Comparison of ENCODE assay signal across 7 cellular contexts in genomic region chr11:95230054-95231034, GRCh38. TPM values are rescaled to one million over a fixed set of nuclear protein-coding genes. Genes with fewer than 3 reads are reported as not detected.
A peak's percentile ranks its signal among the peaks of the same experiment; 100 is the strongest.
DNase-seq lines count a peak whose midpoint lies in the region; ATAC-seq lines count a peak whose summit lies in the region.

No MANE protein-coding gene starts in this region.

- H3K18ac ChIP-seq in neuronal stem cell (ENCODE audit: low read length): peak overlapping the region; percentile 96

- no peak overlapping the region for H2BK12ac ChIP-seq in neuronal stem cell (ENCODE audit: low read length)

- H3K4me2 ChIP-seq in neuronal stem cell (ENCODE audit: insufficient read depth, low read length, poor library complexity, severe bottlenecking): peak overlapping the region; percentile 41

- no peak overlapping the region for H2BK15ac ChIP-seq in neuronal stem cell (ENCODE audit: low read length)

- H4K8ac ChIP-seq in neuronal stem cell (ENCODE audit: low read depth, low read length): no peak overlapping the region

- DNase-seq in NCI-H69 (lab: John Stamatoyannopoulos, UW): peak; percentile 82
- DNase-seq in activated naive CD4-positive, alpha-beta T cell treated with Interleukin-2 at 50 U/mL for 16 hours: peak; percentile 36
- DNase-seq in glomerular visceral epithelial cell (ENCODE audit: extremely low spot score): peak; percentile 10
- peak; percentile 21 for DNase-seq in neuronal stem cell (ENCODE audit: low spot score)
- no peak for DNase-seq in NCI-H1930 (lab: John Stamatoyannopoulos, UW)

- H3K9me3 ChIP-seq in neuronal stem cell (replicated peaks in 1 of 2; ENCODE audit: control insufficient read depth in 2 of 2, insufficient read depth in 1 of 2, low read depth in 1 of 2, low read length in 2 of 2): peaks cover 0 to under 1% of the 10 kb centered on the region in 2 donors

- no peak overlapping the region for H4K91ac ChIP-seq in neuronal stem cell (ENCODE audit: low read depth, low read length, poor library complexity)

- ATAC-seq in GM18517 (IDR thresholded peaks at IDR 0.05; ENCODE audit: unreplicated experiment) (peak; percentile 6), HG02763 (IDR thresholded peaks at IDR 0.05; ENCODE audit: unreplicated experiment) (peak; percentile 7)

- H3K4ac ChIP-seq in neuronal stem cell (ENCODE audit: low read length): no peak overlapping the region

- WGBS in neuronal stem cell (ENCODE audit: extremely low coverage in 2 of 2, insufficient read length in 2 of 2, insufficient replicate concordance in 1 of 2), 2 donors: no CpG with 5 or more reads among the region's 70 CpGs

- H3K27me3 ChIP-seq in neuronal stem cell (ENCODE audit: control insufficient read depth in 3 of 3, insufficient read depth in 3 of 3, low read depth in 1 of 3, low read length in 3 of 3): no peaks in the 10 kb centered on the region

- H3K36me3 ChIP-seq in neuronal stem cell (replicated peaks in 1 of 2; ENCODE audit: control insufficient read depth in 2 of 2, insufficient read depth in 2 of 2, low read length in 2 of 2): no peaks in the 10 kb centered on the region

- peak overlapping the region; percentile 88 to 98 for H3K4me3 ChIP-seq in neuronal stem cell (ENCODE audit: low read length in 2 of 2)

- no peak overlapping the region for H2BK120ac ChIP-seq in neuronal stem cell (ENCODE audit: low read depth, low read length)

- H3K14ac ChIP-seq in neuronal stem cell (ENCODE audit: low read length): no peak overlapping the region

- peak overlapping the region; percentile 28 for H3K27ac ChIP-seq in neuronal stem cell (replicated peaks; ENCODE audit: low read length)

- peak overlapping the region; percentile 94 for H3K23ac ChIP-seq in neuronal stem cell (ENCODE audit: low read depth, low read length, poor library complexity)

- peak overlapping the region; percentile 12 for H2AK5ac ChIP-seq in neuronal stem cell (ENCODE audit: low read depth, low read length)

- H2BK5ac ChIP-seq in neuronal stem cell (ENCODE audit: low read length): peak overlapping the region; percentile 90

- H2AFZ ChIP-seq in neuronal stem cell (ENCODE audit: low read length): peak overlapping the region; percentile 80

- peak overlapping the region; percentile 97 for H3K9ac ChIP-seq in neuronal stem cell (ENCODE audit: low read depth, low read length, poor library complexity)

- peaks cover 1% of the 10 kb centered on the region for H3K79me1 ChIP-seq in neuronal stem cell (ENCODE audit: low read depth, low read length)

- peaks cover 0 to 3% of the 10 kb centered on the region in 2 donors for H3K4me1 ChIP-seq in neuronal stem cell (ENCODE audit: control insufficient read depth in 2 of 2, insufficient read depth in 1 of 2, low read depth in 1 of 2, low read length in 2 of 2)

RNA-seq across cellular contexts. Expression of gene SESN3, which starts 0.7 kb away (rescaled TPM):
- polyA plus RNA-seq in neuronal stem cell (2013, experiment 1 of 2): 56.5 TPM
- 58.6 TPM for polyA plus RNA-seq in neuronal stem cell (2013, experiment 2 of 2)

Comparison
In these comparisons a context has a peak if more than half of its experiments do, and no peak if none do; other contexts are left out.
1. DNase-seq: peak in NCI-H69 (single experiment), activated naive CD4-positive, alpha-beta T cell treated with Interleukin-2 at 50 U/mL for 16 hours (single experiment), glomerular visceral epithelial cell (single experiment) and neuronal stem cell (single experiment); none in NCI-H1930 (0 of 2).